ENCODE assay signal across 19 cellular contexts in genomic region chr14:24407608-24408325, GRCh38. TPM values are rescaled to one million over a fixed set of nuclear protein-coding genes. Genes with fewer than 3 reads are reported as not detected.
DNase-seq lines count a peak whose midpoint lies in the region; TF ChIP-seq lines count a peak whose summit lies in the region.
"Had no signal": no experiment of that assay in that cellular context is flagged by ENCODE, and none has a peak within 500 bp of the region (broad histone marks: within the 10 kb centered on the region; RNA-seq: fewer than 3 reads in every experiment).

No MANE protein-coding gene starts in this region.

- H3K4me2 ChIP-seq in BLaER1 (peak overlapping the region; percentile 92), H9 (ENCODE audit: insufficient read depth, insufficient read length, low read length) (no peak overlapping the region)

- peak; percentile 14 for DNase-seq in H9
- peak; percentile 50 for DNase-seq in sigmoid colon
- DNase-seq in T-helper 2 cell treated with Interferon-gamma antibody and Interleukin-4, amounts not matched to agents 5 μg/mL and 100 μg/mL, for 36 hours (ENCODE audit: low spot score), result no peak
- DNase-seq in HT-29 (ENCODE audit: low spot score), result no peak
- DNase-seq: 8988T; C1 segment of cervical spinal cord; CD4-positive, CD25-positive, alpha-beta regulatory T cell; CD8-positive, alpha-beta memory T cell; COR-L47; DMS 273 treated with DMSO at 0.1 percent for 48 hours; DMS53; DND-41; EL; HFFc6; KBM-7 had no signal

- no peak overlapping the region for H3T11ph ChIP-seq in H9 (ENCODE audit: low read length)

- H2AFZ ChIP-seq in H9 (ENCODE audit: low read length), result no peak overlapping the region

- no peak overlapping the region for H3K14ac ChIP-seq in H9 (ENCODE audit: insufficient read depth, low read length)

- H3K4me3 ChIP-seq in BLaER1 (no peak overlapping the region; the same call in 1 of the 2 replicates), sigmoid colon (no peak overlapping the region)
- H3K4me3 ChIP-seq: GM12878 had no signal

- no peak overlapping the region for H2BK5ac ChIP-seq in H9 (ENCODE audit: insufficient read length, low read length)

- TF ChIP-seq POLR2A in sigmoid colon (IDR thresholded peaks at IDR 0.05), result no peak

- H3K79me1 ChIP-seq in H9 (ENCODE audit: insufficient read depth, low read depth, low read length, poor library complexity, severe bottlenecking), result no peaks in the 10 kb centered on the region

- no peak overlapping the region for H2BK20ac ChIP-seq in H9 (ENCODE audit: low read depth, low read length, poor library complexity, severe bottlenecking)

- H3K9me3 ChIP-seq in BLaER1, result no peaks in the 10 kb centered on the region
- H3K9me3 ChIP-seq in H9 (ENCODE audit: control insufficient read depth, low read depth, low read length), result no peaks in the 10 kb centered on the region
- H3K9me3 ChIP-seq in sigmoid colon, result no peaks in the 10 kb centered on the region

- H3K23ac ChIP-seq in H9 (ENCODE audit: insufficient read length, low read depth, low read length), result no peak overlapping the region

- H4K8ac ChIP-seq in H9 (replicated peaks; ENCODE audit: insufficient read length, low read depth, low read length), result no peak overlapping the region

- no peak overlapping the region for H3K18ac ChIP-seq in H9 (ENCODE audit: insufficient read length, low read depth, low read length)

- H3K36me3 ChIP-seq in BLaER1, result peaks cover 83% of the 10 kb centered on the region
- H3K36me3 ChIP-seq in sigmoid colon, result peaks cover 0 to 34% (median 14%) of the 10 kb centered on the region in 4 donors

- H3K27ac Mint-ChIP-seq in H9, result no peak overlapping the region; a peak in 1 of 7 replicates
- no peak overlapping the region for H3K27ac Mint-ChIP-seq in T-helper 2 cell treated with Interferon-gamma antibody and Interleukin-4, amounts not matched to agents 5 μg/mL and 100 μg/mL, for 36 hours
- H3K27ac Mint-ChIP-seq: CD4-positive, CD25-positive, alpha-beta regulatory T cell; CD8-positive, alpha-beta memory T cell; HFFc6; IgD-negative memory B cell had no signal

- H3K56ac ChIP-seq in H9 (ENCODE audit: insufficient read length, low read depth, low read length), result no peak overlapping the region

- TF ChIP-seq EP300 in sigmoid colon (IDR thresholded peaks at IDR 0.05), result no peak

- H3K9me3 Mint-ChIP-seq in H9, result no peaks in the 10 kb centered on the region
- H3K9me3 Mint-ChIP-seq in T-helper 2 cell treated with Interferon-gamma antibody and Interleukin-4, amounts not matched to agents 5 μg/mL and 100 μg/mL, for 36 hours, result no peaks in the 10 kb centered on the region
- H3K9me3 Mint-ChIP-seq: CD8-positive, alpha-beta memory T cell; HFFc6; IgD-negative memory B cell had no signal

- peaks cover 23 to 25% of the 10 kb centered on the region in 2 experiments for H3K4me1 Mint-ChIP-seq in H9
- no peaks in the 10 kb centered on the region for H3K4me1 Mint-ChIP-seq in T-helper 2 cell treated with Interferon-gamma antibody and Interleukin-4, amounts not matched to agents 5 μg/mL and 100 μg/mL, for 36 hours (ENCODE audit: low read depth)
- H3K4me1 Mint-ChIP-seq: CD8-positive, alpha-beta memory T cell had no signal

- H3K4me1 ChIP-seq in BLaER1 (peaks cover 81% of the 10 kb centered on the region), H9 (ENCODE audit: insufficient read depth, low read length) (no peaks in the 10 kb centered on the region), sigmoid colon (peaks cover 0 to 17% (median 10%) of the 10 kb centered on the region in 4 donors)

- TF ChIP-seq CTCF in H9 (conservative IDR thresholded peaks at IDR 0.05) (no peak), sigmoid colon (IDR thresholded peaks at IDR 0.05) (no peak)

- no peaks in the 10 kb centered on the region for H3K23me2 ChIP-seq in H9 (ENCODE audit: insufficient read length, low read depth, low read length, poor library complexity, severe bottlenecking)

- no peaks in the 10 kb centered on the region for H3K79me2 ChIP-seq in H9 (ENCODE audit: insufficient read depth, low read length)

- H2BK120ac ChIP-seq in H9 (ENCODE audit: low read depth, low read length, poor library complexity, severe bottlenecking), result no peak overlapping the region

- H2AK5ac ChIP-seq in H9 (ENCODE audit: insufficient read length, low read length), result no peak overlapping the region

- H3K27me3 Mint-ChIP-seq in H9 (ENCODE audit: low read depth), result no peaks in the 10 kb centered on the region
- H3K27me3 Mint-ChIP-seq in T-helper 2 cell treated with Interferon-gamma antibody and Interleukin-4, amounts not matched to agents 5 μg/mL and 100 μg/mL, for 36 hours (ENCODE audit: low read depth), result peaks cover 26% of the 10 kb centered on the region

- H3K27ac ChIP-seq in BLaER1 (peak overlapping the region; percentile 81), H9 (ENCODE audit: insufficient read length, low read depth, low read length) (no peak overlapping the region), sigmoid colon (no peak overlapping the region)
- H3K27ac ChIP-seq: HL-60 had no signal

- no peak overlapping the region for H2BK12ac ChIP-seq in H9 (ENCODE audit: insufficient read length, low read depth, low read length)

- no peak overlapping the region for H2BK15ac ChIP-seq in H9 (ENCODE audit: low read depth, low read length)

- no peak overlapping the region for H4K5ac ChIP-seq in H9 (ENCODE audit: insufficient read length, low read depth, low read length)

- H3K4ac ChIP-seq in H9 (ENCODE audit: low read depth, low read length), result no peak overlapping the region

- intact Hi-C loops in sigmoid colon (cut with DNase I), result no loop called here

- H3K27me3 ChIP-seq in BLaER1 (no peaks in the 10 kb centered on the region), H9 (ENCODE audit: insufficient read depth, low read length) (no peaks in the 10 kb centered on the region), sigmoid colon (no peaks in the 10 kb centered on the region)

- WGBS in H9 (ENCODE audit: extremely low coverage, insufficient read length, low lambda C conversion rate), result no CpG with 5 or more reads among the region's 18 CpGs
- 93% methylated on average over 18 of the region's 18 CpGs for WGBS in sigmoid colon, 2 donors

- H4K20me1 ChIP-seq in BLaER1, result peaks cover 28% of the 10 kb centered on the region
- H4K20me1 ChIP-seq in H9 (ENCODE audit: control insufficient read depth, insufficient read depth, insufficient read length), result no peaks in the 10 kb centered on the region

- H3K9ac ChIP-seq in BLaER1, result peak overlapping the region; percentile 57; the same call in 1 of the 2 replicates
- H3K9ac ChIP-seq in H9 (ENCODE audit: extremely low read depth, insufficient read length, low read length), result no peak overlapping the region

- peaks cover 4 to 17% (median 6%) of the 10 kb centered on the region in 3 experiments; a peak in 6 of 7 replicates for H3K36me3 Mint-ChIP-seq in H9 (ENCODE audit: insufficient read depth in 1 of 3, low read depth in 3 of 3)
- H3K36me3 Mint-ChIP-seq in T-helper 2 cell treated with Interferon-gamma antibody and Interleukin-4, amounts not matched to agents 5 μg/mL and 100 μg/mL, for 36 hours (ENCODE audit: low read depth), result no peaks in the 10 kb centered on the region
- H3K36me3 Mint-ChIP-seq: CD4-positive, CD25-positive, alpha-beta regulatory T cell; CD8-positive, alpha-beta memory T cell; IgD-negative memory B cell had no signal

- H3K4me3 Mint-ChIP-seq in H9, result no peak overlapping the region; a peak in 1 of 5 replicates
- no peak overlapping the region for H3K4me3 Mint-ChIP-seq in T-helper 2 cell treated with Interferon-gamma antibody and Interleukin-4, amounts not matched to agents 5 μg/mL and 100 μg/mL, for 36 hours
- H3K4me3 Mint-ChIP-seq: CD4-positive, CD25-positive, alpha-beta regulatory T cell; HFFc6; IgD-negative memory B cell had no signal

- no peak overlapping the region for H4K91ac ChIP-seq in H9 (ENCODE audit: insufficient read length, low read depth, low read length)

RNA-seq across cellular contexts. Expression of gene NYNRIN, which starts 9.0 kb away (rescaled TPM):
- total RNA-seq in H9 (2021) (18.1 and 18.7 TPM in 2 replicates), sigmoid colon (10 to 100 TPM in 1 of 4 donors, 1 to 10 TPM in 3; 6.8 to 17.4 (median 7.0) TPM)
- polyA plus RNA-seq in sigmoid colon, result 1 to 10 TPM in 1 of 3 donors, under 1 TPM in 2; 0.60 to 6.5 (median 0.92) TPM
- total RNA-seq in HT-29 (2014; rRNA removed; shearing (Covaris generic)), result 21.3 and 25.1 TPM in 2 replicates
- polyA plus RNA-seq: CD8-positive, alpha-beta memory T cell; IgD-negative memory B cell had no signal

RNA-seq across cellular contexts. Expression of gene CBLN3, which starts 21.7 kb away (rescaled TPM):
- total RNA-seq in H9 (2021) (0.39 and 0.44 TPM in 2 replicates), sigmoid colon (1 to 10 TPM; 1.4 to 8.9 (median 2.1) TPM)
- polyA plus RNA-seq in sigmoid colon, result 1 to 10 TPM in 2 of 3 donors, under 1 TPM in 1; 0.46 to 3.6 (median 1.2) TPM
- 0.70 and 2.5 TPM in 2 replicates for total RNA-seq in HT-29 (2014; rRNA removed; shearing (Covaris generic))
- polyA plus RNA-seq: CD8-positive, alpha-beta memory T cell had no signal

RNA-seq across cellular contexts. Expression of gene KHNYN, which starts 22.0 kb away (rescaled TPM):
- total RNA-seq in H9 (2021), result 30.0 and 31.3 TPM in 2 replicates
- total RNA-seq in sigmoid colon, result 10 to 100 TPM; 44.6 to 60.8 (median 50.6) TPM
- polyA plus RNA-seq in sigmoid colon, result 10 to 100 TPM; 16.2 to 64.6 (median 36.1) TPM
- total RNA-seq in HT-29 (2014; rRNA removed; shearing (Covaris generic)), result 60.6 and 72.2 TPM in 2 replicates

RNA-seq across cellular contexts. Expression of gene SDR39U1, which starts 34.8 kb away (rescaled TPM):
- total RNA-seq in H9 (2021), result 56.2 and 65.0 TPM in 2 replicates
- 10 to 100 TPM; 30.3 to 45.4 (median 33.9) TPM for total RNA-seq in sigmoid colon
- polyA plus RNA-seq in sigmoid colon, result 10 to 100 TPM; 35.4 to 57.3 (median 39.1) TPM
- 25.5 and 32.6 TPM in 2 replicates for total RNA-seq in HT-29 (2014; rRNA removed; shearing (Covaris generic))

RNA-seq across cellular contexts. Expression of gene NFATC4, which starts 39.8 kb away (rescaled TPM):
- total RNA-seq in H9 (2021) (43.0 and 46.4 TPM in 2 replicates), sigmoid colon (100 to 1,000 TPM in 1 of 4 donors, 10 to 100 TPM in 3; 29.6 to 120 (median 67.3) TPM)
- polyA plus RNA-seq in sigmoid colon, result 10 to 100 TPM; 10.4 to 45.1 (median 15.6) TPM
- total RNA-seq in HT-29 (2014; rRNA removed; shearing (Covaris generic)), result 2.9 and 4.3 TPM in 2 replicates
- total RNA-seq: CD4-positive, CD25-positive, alpha-beta regulatory T cell had no signal
- polyA plus RNA-seq: CD4-positive, CD25-positive, alpha-beta regulatory T cell; CD8-positive, alpha-beta memory T cell had no signal

Comparison
In these comparisons a context has a peak if more than half of its experiments do, and no peak if none do; other contexts are left out.
1. DNase-seq: peak in H9 (single experiment) and sigmoid colon (single experiment); none in T-helper 2 cell treated with Interferon-gamma antibody and Interleukin-4, amounts not matched to agents 5 μg/mL and 100 μg/mL, for 36 hours (single experiment) and HT-29 (single experiment).